Comparison of ENCODE assay signal across 10 cellular contexts in the genomic region with DNA sequence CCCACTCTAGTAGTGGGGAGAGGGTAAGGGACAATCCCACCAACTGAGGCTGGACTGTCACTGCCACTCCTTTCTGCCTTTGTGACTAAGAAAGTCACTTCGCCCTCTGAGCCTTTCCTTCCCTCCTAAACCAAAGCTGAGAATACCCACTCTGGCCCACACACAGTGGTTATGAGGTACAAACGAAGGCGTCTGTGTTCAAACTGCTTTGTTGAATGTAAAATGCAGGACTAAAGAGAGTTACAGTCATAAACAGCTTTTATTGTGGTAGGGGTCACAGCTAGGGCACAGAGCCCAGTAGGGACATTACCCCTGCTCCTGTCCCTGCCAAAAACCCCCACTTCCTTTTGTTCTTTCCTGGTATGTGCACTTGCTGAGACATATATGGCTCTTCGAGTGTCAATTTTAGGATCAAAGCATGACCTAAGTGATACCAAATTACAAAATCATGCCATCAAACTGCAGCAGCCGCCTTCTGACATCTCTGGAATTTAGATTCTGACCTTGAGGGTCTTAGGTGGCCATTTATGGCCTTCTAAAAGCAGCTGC. TPM values are rescaled to one million over a fixed set of nuclear protein-coding genes. Genes with fewer than 3 reads are reported as not detected.
A peak's percentile ranks its signal among the peaks of the same experiment; 100 is the strongest.
DNase-seq lines count a peak whose midpoint lies in the region; ATAC-seq, FAIRE-seq and TF ChIP-seq lines count a peak whose summit lies in the region.
"Had no signal": no experiment of that assay in that cellular context is flagged by ENCODE, and none has a peak within 500 bp of the region (broad histone marks: within the 10 kb centered on the region; RNA-seq: fewer than 3 reads in every experiment).

No MANE protein-coding gene starts in this region.

- no peak overlapping the region for H2AFZ ChIP-seq in GM23338
- H2AFZ ChIP-seq in K562 (ENCODE audit: low read depth, low read length) = no peak overlapping the region

- peak overlapping the region; percentile 24 for H3K27ac Mint-ChIP-seq in Caco-2 (ENCODE audit: unreplicated experiment)
- no peak overlapping the region; the same call in 1 of the 2 replicates for H3K27ac Mint-ChIP-seq in GM23338
- H3K27ac Mint-ChIP-seq in nephron = peak overlapping the region; percentile 57 to 93 (median 65)

- H3K36me3 ChIP-seq in Caco-2 (ENCODE audit: control insufficient read depth, insufficient read depth, low read length) = no peaks in the 10 kb centered on the region
- no peaks in the 10 kb centered on the region for H3K36me3 ChIP-seq in GM23338 (ENCODE audit: insufficient read depth)
- H3K36me3 ChIP-seq in K562 (ENCODE audit: control insufficient read depth, insufficient read depth, low read length) = no peaks in the 10 kb centered on the region
- H3K36me3 ChIP-seq: colonic mucosa had no signal

- TF ChIP-seq RAD21 in K562 (CRISPR knock-in tag; conservative IDR thresholded peaks at IDR 0.05 in 1 of 2, IDR thresholded peaks at IDR 0.05 in 1 of 2) = no peak

- POLR2A ChIA-PET in Caco-2 (lab: Charles Lee) (no interaction called here), K562 (lab: Yijun Ruan, JAX) (interaction anchor here (1.5 kb wide), 1 partner anchor 27 kb away, joined by 5 read pairs; no protein-coding TSS in a partner anchor)

- H3K79me2 ChIP-seq in GM23338 (replicated peaks; ENCODE audit: insufficient read depth) = peaks cover 20% of the 10 kb centered on the region; the same call in 1 of the 2 replicates
- H3K79me2 ChIP-seq in K562 (ENCODE audit: control insufficient read depth, insufficient read depth, low read length) = no peaks in the 10 kb centered on the region

- BruUV-seq in Caco-2 (replicated peaks; lab: Mats Ljungman, UMichigan) (no TSS peak), K562 (replicated peaks; lab: Mats Ljungman, UMichigan) (no TSS peak)

- no peaks in the 10 kb centered on the region; the same call in 1 of the 2 replicates for H4K20me1 ChIP-seq in GM23338 (replicated peaks; ENCODE audit: insufficient read depth)
- H4K20me1 ChIP-seq in K562 (replicated peaks; ENCODE audit: control insufficient read depth, insufficient read depth, low read length) = no peaks in the 10 kb centered on the region

- H3K27ac ChIP-seq in GM23338 (ENCODE audit: low read depth) = 0 out of 2 replicates have a peak overlapping the region, but pooled peaks have one; percentile 55
- H3K27ac ChIP-seq in K562 (ENCODE audit: extremely low read depth, low read depth, low read length) = no peak overlapping the region
- H3K27ac ChIP-seq: colonic mucosa had no signal

- 22% methylated on average over 5 of the region's 5 CpGs for WGBS in K562 (ENCODE audit: insufficient coverage, low coverage, missing lambda C conversion rate)

- intact Hi-C loops in Caco-2 (cut with micrococcal nuclease; ENCODE audit: unreplicated experiment) (no loop called here), K562 (cut with micrococcal nuclease) (no loop called here)

- H3K4me1 Mint-ChIP-seq in Caco-2 (ENCODE audit: low read depth, unreplicated experiment) (peaks cover 21% of the 10 kb centered on the region), GM23338 (peaks cover 41% of the 10 kb centered on the region), nephron (peaks cover 80% of the 10 kb centered on the region)

- no peak overlapping the region for H3K4me2 ChIP-seq in GM23338
- H3K4me2 ChIP-seq in K562 (ENCODE audit: insufficient read depth, low read length) = no peak overlapping the region

- DNase-seq in Caco-2 = no peak
- DNase-seq in GM23338 (ENCODE audit: low spot score) = no peak
- DNase-seq in K562 (ENCODE audit: extremely low read depth in 1 of 4, low spot score in 3 of 4) = no peak
- DNase-seq in NCI-H1694 (lab: John Stamatoyannopoulos, UW) = no peak
- DNase-seq in iPS-NIHi7 (ENCODE audit: extremely low spot score) = no peak
- DNase-seq in NCI-H1105 treated with DMSO at 0.1 percent for 48 hours (lab: John Stamatoyannopoulos, UW) = no peak
- DNase-seq: activated CD4-positive, alpha-beta T cell treated with anti-CD3 and anti-CD28 coated beads, Interleukin-2, amount 50 U/mL, for 48 hours; colonic mucosa had no signal

- H3F3A ChIP-seq in GM23338 (replicated peaks; ENCODE audit: low read depth) = no peaks in the 10 kb centered on the region

- CTCF ChIA-PET in Caco-2 (lab: Charles Lee) (no interaction called here), K562 (lab: Yijun Ruan, JAX; ENCODE audit: low intra/inter-chr PET ratio) (no interaction called here)

- TF ChIP-seq EP300 in K562 (IDR thresholded peaks at IDR 0.05; ENCODE audit: low read length) = no peak

- FAIRE-seq in K562 (lab: Jason Lieb, UNC) = no peak

- peaks cover 8% of the 10 kb centered on the region for H3K9me2 ChIP-seq in GM23338 (ENCODE audit: insufficient read depth)

- H3K4me1 ChIP-seq in Caco-2 (peaks cover 35% of the 10 kb centered on the region), GM23338 (ENCODE audit: insufficient read depth) (peaks cover 30% of the 10 kb centered on the region), K562 (replicated peaks in 1 of 2; ENCODE audit: control insufficient read depth in 2 of 2, insufficient read depth in 2 of 2, low read length in 2 of 2) (peaks cover 0 to 10% of the 10 kb centered on the region in 2 experiments; a peak in 3 of 5 replicates)

- TF ChIP-seq POLR2A in K562 (conservative IDR thresholded peaks at IDR 0.05) = no peak

- TF ChIP-seq CTCF in Caco-2 (IDR thresholded peaks at IDR 0.05; ENCODE audit: insufficient read depth in 1 of 2, low read depth in 1 of 2, low read length in 1 of 2, severe bottlenecking in 1 of 2, unreplicated experiment in 1 of 2) = no peak
- TF ChIP-seq CTCF in GM23338 (conservative IDR thresholded peaks at IDR 0.05; ENCODE audit: low read depth in 2 of 2) = no peak
- no peak for TF ChIP-seq CTCF in K562 (IDR thresholded peaks at IDR 0.05 in 2 of 3, conservative IDR thresholded peaks at IDR 0.05 in 1 of 3; ENCODE audit: insufficient read depth in 2 of 3, low read depth in 1 of 3, low read length in 3 of 3)
- TF ChIP-seq CTCF in nephron (IDR thresholded peaks at IDR 0.05; ENCODE audit: unreplicated experiment in 3 of 3) = no peak

- in situ Hi-C loops in K562 (cut with MboI) = no loop called here

- H3K4me3 ChIP-seq in Caco-2 (ENCODE audit: low read depth, low read length) (no peak overlapping the region), GM23338 (no peak overlapping the region), K562 (no peak overlapping the region)
- H3K4me3 ChIP-seq: colonic mucosa had no signal

- H3K9me3 Mint-ChIP-seq in Caco-2 (ENCODE audit: unreplicated experiment) (no peaks in the 10 kb centered on the region), GM23338 (no peaks in the 10 kb centered on the region), nephron (no peaks in the 10 kb centered on the region)

- no peak for ATAC-seq in GM23338
- no peak for ATAC-seq in K562
- no peak for ATAC-seq in HG03457 (IDR thresholded peaks at IDR 0.05; ENCODE audit: unreplicated experiment)

- H3K27me3 ChIP-seq in Caco-2 (replicated peaks; ENCODE audit: control insufficient read depth, insufficient read depth, low read length) (no peaks in the 10 kb centered on the region), GM23338 (ENCODE audit: insufficient read depth) (no peaks in the 10 kb centered on the region), K562 (ENCODE audit: control insufficient read depth in 2 of 2, insufficient read depth in 2 of 2, low read length in 2 of 2) (peaks cover 0 to 19% of the 10 kb centered on the region in 2 experiments; a peak in 3 of 5 replicates)
- H3K27me3 ChIP-seq: colonic mucosa had no signal

- no peaks in the 10 kb centered on the region for H3K9me1 ChIP-seq in K562 (ENCODE audit: control insufficient read depth, insufficient read depth, low read length)

- H3K9me3 ChIP-seq in Caco-2 (no peaks in the 10 kb centered on the region; the same call in 1 of the 2 replicates), K562 (replicated peaks; ENCODE audit: control insufficient read depth, insufficient read depth, low read depth, low read length) (no peaks in the 10 kb centered on the region)
- H3K9me3 ChIP-seq: colonic mucosa had no signal

- no peak overlapping the region; a peak in 1 of 4 replicates for H3K9ac ChIP-seq in K562 (ENCODE audit: insufficient read depth in 1 of 2, low read depth in 2 of 2, low read length in 2 of 2)

- H3K36me3 Mint-ChIP-seq in Caco-2 (ENCODE audit: insufficient read depth, unreplicated experiment) (peaks cover 5% of the 10 kb centered on the region), GM23338 (ENCODE audit: low read depth) (no peaks in the 10 kb centered on the region; the same call in 2 of the 3 replicates), nephron (ENCODE audit: low read depth) (peaks cover 6% of the 10 kb centered on the region)

- H3K4me3 Mint-ChIP-seq in Caco-2 (ENCODE audit: unreplicated experiment) (no peak overlapping the region), GM23338 (no peak overlapping the region), nephron (peak overlapping the region in 2 of 3 experiments; percentile 28 to 55)

- no peaks in the 10 kb centered on the region for H3K27me3 Mint-ChIP-seq in Caco-2 (ENCODE audit: insufficient read depth, unreplicated experiment)
- H3K27me3 Mint-ChIP-seq in GM23338 (ENCODE audit: insufficient read depth, low read depth, poor library complexity) = peaks cover 4% of the 10 kb centered on the region
- H3K27me3 Mint-ChIP-seq in nephron (ENCODE audit: low read depth) = no peaks in the 10 kb centered on the region

TF ChIP-seq in GM23338, 12 proteins besides CTCF, POLR2A, EP300 and RAD21 (continues in another document):
- TF ChIP-seq CREB1 (CRISPR knock-in tag; IDR thresholded peaks at IDR 0.05; ENCODE audit: low read depth) = no peak

RNA-seq across cellular contexts. Expression of a gene that starts 45.1 kb away (rescaled TPM):
- 56.5 and 60.9 TPM in 2 replicates for total RNA-seq in Caco-2 (2022)
- 41.2 and 42.0 TPM in 2 replicates for total RNA-seq in GM23338 (2014; rRNA removed; shearing (Covaris generic))
- 23.2 and 23.8 TPM in 2 replicates for polyA plus RNA-seq in GM23338 (2016; fragmentation: Nextera tagmentation; extraction: Ambion mirVana)
- 6.2 and 9.3 TPM in 2 replicates for total RNA-seq in K562 (2011; cell fraction: chromatin; rRNA removed; ENCODE audit: low replicate concordance)
- 5.0 and 5.5 TPM in 2 replicates for total RNA-seq in K562 (2011; cell fraction: nucleolus; rRNA removed)
- total RNA-seq in K562 (2011; cell fraction: nucleoplasm; rRNA removed) = 7.6 and 10.7 TPM in 2 replicates
- 7.6 and 8.4 TPM in 2 replicates for total RNA-seq in K562 (2014; rRNA removed)
- 12.0 and 12.6 TPM in 2 replicates for total RNA-seq in K562 (2014; rRNA removed; fragmentation: Illumina TruSeq; extraction: Trizol)
- total RNA-seq in K562 (2015; rRNA removed; fragmentation: Illumina TruSeq; extraction: Trizol) = 11.3 and 11.9 TPM in 2 replicates
- 17.9 and 19.5 TPM in 2 replicates for total RNA-seq in K562 (2021)
- 10.5 and 19.3 TPM in 2 replicates for polyA plus RNA-seq in K562 (2011; rRNA removed)
- 10.3 and 11.4 TPM in 2 replicates for polyA plus RNA-seq in K562 (2011; cell fraction: cytosol; rRNA removed)
- 11.8 and 15.8 TPM in 2 replicates for polyA plus RNA-seq in K562 (2011; cell fraction: nucleus; rRNA removed)
- 17.8 and 20.7 TPM in 2 replicates for polyA plus RNA-seq in K562 (2012)
- 14.2 and 14.4 TPM in 2 replicates for polyA plus RNA-seq in K562 (2014; fragmentation: Illumina TruSeq; extraction: Trizol)
- polyA plus RNA-seq in K562 (2014; fragmentation: Nextera tagmentation; extraction: Ambion mirVana) = 1 to 10 TPM; 5.1 to 5.8 TPM
- 8.8 and 8.9 TPM in 2 replicates for polyA plus RNA-seq in K562 (2014; rRNA removed)
- 11.9 and 16.8 TPM in 2 replicates for polyA minus RNA-seq in K562 (2011; rRNA and poly(A)+ RNA removed)
- polyA minus RNA-seq in K562 (2011; cell fraction: cytosol; rRNA and poly(A)+ RNA removed) = 8.1 and 11.4 TPM in 2 replicates
- 2.3 and 3.8 TPM in 2 replicates for polyA minus RNA-seq in K562 (2011; cell fraction: nucleus; rRNA and poly(A)+ RNA removed)

Comparison
In these comparisons a context has a peak if more than half of its experiments do, and no peak if none do; other contexts are left out.
1. H3K4me3 Mint-ChIP-seq: peak in nephron (2 of 3); none in Caco-2 (single experiment) and GM23338 (single experiment).